12 cellular contexts compared by ENCODE assay signal in the genomic region with DNA sequence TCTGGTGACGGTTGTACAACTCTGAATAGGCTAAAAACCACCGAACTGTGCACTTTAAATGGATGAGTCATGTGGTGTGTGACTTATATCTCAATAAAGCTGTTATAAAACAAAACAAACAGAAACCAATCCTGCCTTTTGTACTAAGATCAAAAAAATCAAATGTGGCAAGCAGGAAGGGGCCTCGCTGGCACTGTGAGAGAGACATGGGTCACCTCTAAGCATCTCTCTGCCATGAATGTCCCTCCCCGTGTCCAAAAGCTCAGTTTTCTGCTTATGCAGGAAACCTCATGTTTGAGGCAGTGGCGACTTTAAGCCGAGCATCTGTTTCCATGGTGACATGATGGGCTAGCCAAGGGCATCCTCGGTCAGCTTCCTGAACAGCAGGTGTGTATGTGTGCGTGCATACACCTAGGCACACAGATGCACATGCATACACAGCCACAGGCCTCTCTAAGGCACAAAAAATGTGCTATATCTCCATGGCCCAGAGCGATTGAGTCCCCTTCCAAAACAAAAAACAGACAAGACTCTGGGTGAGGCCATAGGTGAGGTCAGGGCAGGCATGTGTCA. TPM values are rescaled to one million over a fixed set of nuclear protein-coding genes. Genes with fewer than 3 reads are reported as not detected.
A peak's percentile ranks its signal among the peaks of the same experiment; 100 is the strongest.
DNase-seq lines count a peak whose midpoint lies in the region; ATAC-seq and TF ChIP-seq lines count a peak whose summit lies in the region.
"Had no signal": no experiment of that assay in that cellular context is flagged by ENCODE, and none has a peak within 500 bp of the region (broad histone marks: within the 10 kb centered on the region; RNA-seq: fewer than 3 reads in every experiment).

No MANE protein-coding gene starts in this region.

- TF ChIP-seq CTCF in MCF 10A (IDR thresholded peaks at IDR 0.05; ENCODE audit: unreplicated experiment) (no peak), breast epithelium (IDR thresholded peaks at IDR 0.05) (no peak), left ventricle myocardium inferior (IDR thresholded peaks at IDR 0.05; ENCODE audit: borderline replicate concordance) (no peak), neural progenitor cell (IDR thresholded peaks at IDR 0.05) (no peak)
- TF ChIP-seq CTCF in activated CD8-positive, alpha-beta T cell treated with anti-CD3 and anti-CD28 coated beads for 36 hours (IDR thresholded peaks at IDR 0.05) = no peak

- H3K9me3 Mint-ChIP-seq in MCF 10A (ENCODE audit: unreplicated experiment) = no peaks in the 10 kb centered on the region
- H3K9me3 Mint-ChIP-seq in activated CD8-positive, alpha-beta T cell treated with anti-CD3 and anti-CD28 coated beads for 36 hours = no peaks in the 10 kb centered on the region
- H3K9me3 Mint-ChIP-seq in neural progenitor cell = no peaks in the 10 kb centered on the region

- H3K4me3 Mint-ChIP-seq in MCF 10A (ENCODE audit: unreplicated experiment) = no peak overlapping the region
- H3K4me3 Mint-ChIP-seq in activated CD8-positive, alpha-beta T cell treated with anti-CD3 and anti-CD28 coated beads for 36 hours = no peak overlapping the region
- H3K4me3 Mint-ChIP-seq in neural progenitor cell = no peak overlapping the region

- H3K36me3 ChIP-seq in breast epithelium (no peaks in the 10 kb centered on the region), left ventricle myocardium inferior (peaks cover 19% of the 10 kb centered on the region), neural progenitor cell (no peaks in the 10 kb centered on the region)

- CTCF ChIA-PET in MCF 10A (lab: Yijun Ruan, JAX) = no interaction called here
- CTCF ChIA-PET in activated CD8-positive, alpha-beta T cell treated with anti-CD3 and anti-CD28 coated beads for 36 hours (lab: Charles Lee) = interaction anchor here (0.8 kb wide), 1 partner anchor 19 kb away, joined by 3 read pairs; no protein-coding TSS in a partner anchor

- H3K79me2 ChIP-seq in neural progenitor cell (ENCODE audit: low read depth) = no peaks in the 10 kb centered on the region

- no TSS peak for BruUV-seq in MCF 10A (replicated peaks; lab: Mats Ljungman, UMichigan)

- no peaks in the 10 kb centered on the region for H3K9me3 ChIP-seq in breast epithelium
- no peaks in the 10 kb centered on the region for H3K9me3 ChIP-seq in left ventricle myocardium inferior (replicated peaks)
- H3K9me3 ChIP-seq in neural progenitor cell (ENCODE audit: low read depth) = no peaks in the 10 kb centered on the region
- H3K9me3 ChIP-seq: lower lobe of right lung had no signal

- DNase-seq in MCF 10A (ENCODE audit: unreplicated experiment) (peak; percentile 3), breast epithelium (ENCODE audit: low spot score in 2 of 2) (no peak), superior temporal gyrus (ENCODE audit: extremely low spot score) (peak; percentile 19), left ventricle myocardium superior (no peak), left ventricle myocardium inferior (no peak), neural progenitor cell (ENCODE audit: low spot score) (no peak)
- peak; percentile 60 for DNase-seq in activated CD8-positive, alpha-beta T cell treated with anti-CD3 and anti-CD28 coated beads for 36 hours
- DNase-seq: KBM-7, lower lobe of right lung, right cardiac atrium, SW 1271 had no signal

- H3K27me3 ChIP-seq in breast epithelium = no peaks in the 10 kb centered on the region
- no peaks in the 10 kb centered on the region for H3K27me3 ChIP-seq in left ventricle myocardium inferior (ENCODE audit: low read depth)
- no peaks in the 10 kb centered on the region for H3K27me3 ChIP-seq in neural progenitor cell

- H3K4me1 ChIP-seq in breast epithelium (no peaks in the 10 kb centered on the region), left ventricle myocardium inferior (peaks cover 17% of the 10 kb centered on the region), neural progenitor cell (peaks cover 6% of the 10 kb centered on the region)

- H3K4me3 ChIP-seq in breast epithelium = no peak overlapping the region
- no peak overlapping the region for H3K4me3 ChIP-seq in left ventricle myocardium inferior
- H3K4me3 ChIP-seq in neural progenitor cell = no peak overlapping the region
- H3K4me3 ChIP-seq: lower lobe of right lung had no signal

- peak; percentile 86 for ATAC-seq in activated CD8-positive, alpha-beta T cell treated with anti-CD3 and anti-CD28 coated beads for 36 hours
- peak; percentile 27 for ATAC-seq in esophagus mucosa
- ATAC-seq in left ventricle myocardium superior = no peak
- ATAC-seq: lower lobe of right lung, right cardiac atrium had no signal

- H3F3A ChIP-seq in neural progenitor cell (ENCODE audit: low read depth) = no peaks in the 10 kb centered on the region

- no peaks in the 10 kb centered on the region for H3K36me3 Mint-ChIP-seq in MCF 10A (ENCODE audit: insufficient read depth, unreplicated experiment)
- no peaks in the 10 kb centered on the region for H3K36me3 Mint-ChIP-seq in activated CD8-positive, alpha-beta T cell treated with anti-CD3 and anti-CD28 coated beads for 36 hours (ENCODE audit: low read depth)
- no peaks in the 10 kb centered on the region for H3K36me3 Mint-ChIP-seq in neural progenitor cell

- intact Hi-C loops in MCF 10A (cut with micrococcal nuclease) = no loop called here
- intact Hi-C loops in breast epithelium (cut with DNase I; ENCODE audit: low total_unique reads) = loop anchor here (5.0 kb wide), 1 partner anchor 1848 kb away; no protein-coding TSS in a partner anchor
- intact Hi-C loops in activated CD8-positive, alpha-beta T cell treated with anti-CD3 and anti-CD28 coated beads for 36 hours (cut with micrococcal nuclease) = no loop called here
- intact Hi-C loops in left ventricle myocardium superior (cut with micrococcal nuclease) = no loop called here
- intact Hi-C loops in left ventricle myocardium inferior (cut with micrococcal nuclease) = no loop called here

- no peak for TF ChIP-seq POLR2A in breast epithelium (IDR thresholded peaks at IDR 0.05)

- H2AFZ ChIP-seq in neural progenitor cell (replicated peaks) = no peak overlapping the region

- H3K27ac Mint-ChIP-seq in MCF 10A (ENCODE audit: low read depth, unreplicated experiment) (no peak overlapping the region), neural progenitor cell (no peak overlapping the region)
- peak overlapping the region; percentile 74 for H3K27ac Mint-ChIP-seq in activated CD8-positive, alpha-beta T cell treated with anti-CD3 and anti-CD28 coated beads for 36 hours

- no peak overlapping the region for H3K4me2 ChIP-seq in neural progenitor cell

- H3K9ac ChIP-seq in neural progenitor cell = no peak overlapping the region

- no peaks in the 10 kb centered on the region for H3K4me1 Mint-ChIP-seq in MCF 10A (ENCODE audit: insufficient read depth, unreplicated experiment)
- peaks cover 21% of the 10 kb centered on the region for H3K4me1 Mint-ChIP-seq in activated CD8-positive, alpha-beta T cell treated with anti-CD3 and anti-CD28 coated beads for 36 hours (ENCODE audit: low read depth)
- peaks cover 6% of the 10 kb centered on the region for H3K4me1 Mint-ChIP-seq in neural progenitor cell

- H3K27me3 Mint-ChIP-seq in MCF 10A (ENCODE audit: insufficient read depth, unreplicated experiment) = no peaks in the 10 kb centered on the region
- no peaks in the 10 kb centered on the region for H3K27me3 Mint-ChIP-seq in activated CD8-positive, alpha-beta T cell treated with anti-CD3 and anti-CD28 coated beads for 36 hours
- H3K27me3 Mint-ChIP-seq in neural progenitor cell (ENCODE audit: insufficient read depth, low read depth) = no peaks in the 10 kb centered on the region

- POLR2A ChIA-PET in MCF 10A (lab: Yijun Ruan, JAX) = no interaction called here
- POLR2A ChIA-PET in activated CD8-positive, alpha-beta T cell treated with anti-CD3 and anti-CD28 coated beads for 36 hours (lab: Charles Lee) = interaction anchor here (1.1 to 1.9 kb wide), 4 partner anchors 18 to 524 kb away, joined by 4 to 7 read pairs (median 4); no protein-coding TSS in a partner anchor

- H3K27ac ChIP-seq in breast epithelium (no peak overlapping the region), left ventricle myocardium inferior (replicated peaks) (no peak overlapping the region), neural progenitor cell (no peak overlapping the region)
- H3K27ac ChIP-seq: lower lobe of right lung had no signal

- no peaks in the 10 kb centered on the region for H4K20me1 ChIP-seq in neural progenitor cell (ENCODE audit: low read depth)

RNA-seq across cellular contexts. Expression of a gene that starts 44.4 kb away (rescaled TPM):
- total RNA-seq in MCF 10A (2022) (198 and 238 TPM in 2 replicates), breast epithelium (100 to 1,000 TPM; 196 to 279 (median 234) TPM), esophagus mucosa (134 TPM), left ventricle myocardium superior (181 TPM), left ventricle myocardium inferior (156 TPM), neural progenitor cell (ENCODE audit: low replicate concordance) (83.8 and 143 TPM in 2 replicates)
- 100 to 1,000 TPM; 174 to 180 TPM for total RNA-seq in activated CD8-positive, alpha-beta T cell treated with anti-CD3 and anti-CD28 coated beads for 36 hours

RNA-seq across cellular contexts. Expression of a gene that starts 49.9 kb away (rescaled TPM):
- total RNA-seq in MCF 10A (2022) = 17.5 and 22.5 TPM in 2 replicates
- total RNA-seq in breast epithelium = 10 to 100 TPM in 2 of 3 donors, 1 to 10 TPM in 1; 9.0 to 16.5 (median 12.1) TPM
- 10 to 100 TPM; 27.1 to 31.5 TPM for total RNA-seq in activated CD8-positive, alpha-beta T cell treated with anti-CD3 and anti-CD28 coated beads for 36 hours
- total RNA-seq in esophagus mucosa = 14.7 TPM
- total RNA-seq in left ventricle myocardium superior = 15.4 TPM
- 14.9 TPM for total RNA-seq in left ventricle myocardium inferior
- total RNA-seq in neural progenitor cell (ENCODE audit: low replicate concordance) = 9.9 and 20.6 TPM in 2 replicates

RNA-seq across cellular contexts. Expression of a gene that starts 58.6 kb away (rescaled TPM):
- total RNA-seq in MCF 10A (2022) = 1.6 and 3.2 TPM in 2 replicates
- 1 to 10 TPM in 2 of 3 donors, under 1 TPM in 1; 0.96 to 8.6 (median 6.2) TPM for total RNA-seq in breast epithelium
- 1 to 10 TPM; 4.3 to 4.9 TPM for total RNA-seq in activated CD8-positive, alpha-beta T cell treated with anti-CD3 and anti-CD28 coated beads for 36 hours
- total RNA-seq in esophagus mucosa = 4.9 TPM
- total RNA-seq in left ventricle myocardium superior = 4.6 TPM
- 1.6 TPM for total RNA-seq in left ventricle myocardium inferior
- 1.9 and 5.3 TPM in 2 replicates for total RNA-seq in neural progenitor cell (ENCODE audit: low replicate concordance)

Comparison
In these comparisons a context has a peak if more than half of its experiments do, and no peak if none do; other contexts are left out.
1. DNase-seq: peak in MCF 10A (single experiment), activated CD8-positive, alpha-beta T cell treated with anti-CD3 and anti-CD28 coated beads for 36 hours (single experiment) and superior temporal gyrus (single experiment); none in breast epithelium (0 of 2), left ventricle myocardium superior (single experiment), left ventricle myocardium inferior (single experiment) and neural progenitor cell (single experiment).